ENCODE assay signal across 8 cellular contexts in the genomic region with DNA sequence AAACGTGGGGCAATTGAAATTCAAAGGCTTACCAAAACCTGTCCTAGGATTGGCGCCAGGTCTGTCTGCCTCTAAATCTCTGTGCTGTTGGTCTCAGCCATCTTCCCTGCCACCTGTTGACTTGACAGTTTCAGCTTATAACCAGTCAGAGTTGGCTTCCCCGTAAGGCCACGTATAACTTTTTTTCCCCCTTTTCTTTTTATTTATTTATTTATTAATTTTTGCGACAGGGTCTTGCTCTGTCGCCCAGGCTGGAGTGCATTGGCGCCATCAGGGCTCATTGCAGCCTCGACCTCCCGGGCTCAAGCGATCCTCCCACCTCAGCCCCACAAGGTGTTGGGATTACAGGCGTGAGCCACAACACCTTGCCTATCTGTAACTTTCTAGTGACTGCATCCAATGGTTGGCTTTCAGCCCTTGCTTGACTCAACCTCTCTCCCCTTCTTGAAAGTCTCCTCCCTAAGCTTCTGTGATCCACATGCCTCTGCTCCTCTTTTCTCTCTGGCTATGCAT. TPM values are rescaled to one million over a fixed set of nuclear protein-coding genes. Genes with fewer than 3 reads are reported as not detected.
DNase-seq lines count a peak whose midpoint lies in the region; ATAC-seq and TF ChIP-seq lines count a peak whose summit lies in the region.

No MANE protein-coding gene starts in this region.

- H3K36me3 ChIP-seq in thoracic aorta: peaks cover 17% of the 10 kb centered on the region

- H3K27me3 ChIP-seq in thoracic aorta (replicated peaks; ENCODE audit: insufficient read depth): no peaks in the 10 kb centered on the region

- peak overlapping the region; percentile 97 for H3K4me3 Mint-ChIP-seq in activated T-cell treated with anti-CD3 and anti-CD28 coated beads, Interleukin-2, amount 50 U/mL, for 24 hours

- H3K27me3 Mint-ChIP-seq in activated T-cell treated with anti-CD3 and anti-CD28 coated beads, Interleukin-2, amount 50 U/mL, for 24 hours: no peaks in the 10 kb centered on the region

- H3K9me3 ChIP-seq in thoracic aorta: no peaks in the 10 kb centered on the region

- peaks cover 33% of the 10 kb centered on the region for H3K4me1 Mint-ChIP-seq in activated T-cell treated with anti-CD3 and anti-CD28 coated beads, Interleukin-2, amount 50 U/mL, for 24 hours (ENCODE audit: low read depth)

- H3K4me1 ChIP-seq in thoracic aorta (ENCODE audit: control insufficient read depth in 1 of 2, low read depth in 2 of 2): peaks cover 15 to 31% of the 10 kb centered on the region in 2 donors

- no peak for TF ChIP-seq CTCF in thoracic aorta (IDR thresholded peaks at IDR 0.05)

- no peak for ATAC-seq in thoracic aorta (ENCODE audit: insufficient number of reproducible peaks, low FRiP score, low read depth)
- ATAC-seq in HG03442 (IDR thresholded peaks at IDR 0.05; ENCODE audit: unreplicated experiment): no peak
- no peak for ATAC-seq in GM18858 (IDR thresholded peaks at IDR 0.05; ENCODE audit: unreplicated experiment)

- H3K27ac Mint-ChIP-seq in activated T-cell treated with anti-CD3 and anti-CD28 coated beads, Interleukin-2, amount 50 U/mL, for 24 hours: peak overlapping the region; percentile 99

- H3K9me3 Mint-ChIP-seq in activated T-cell treated with anti-CD3 and anti-CD28 coated beads, Interleukin-2, amount 50 U/mL, for 24 hours: no peaks in the 10 kb centered on the region

- peak overlapping the region; percentile 81 for H3K4me3 ChIP-seq in thoracic aorta

- H3K36me3 Mint-ChIP-seq in activated T-cell treated with anti-CD3 and anti-CD28 coated beads, Interleukin-2, amount 50 U/mL, for 24 hours (ENCODE audit: low read depth): peaks cover 48% of the 10 kb centered on the region

- H3K27ac ChIP-seq in angular gyrus (ENCODE audit: low read depth, low read length) (peak overlapping the region; percentile 99), thoracic aorta (peak overlapping the region; percentile 94 to 100)

- DNase-seq in activated T-cell treated with anti-CD3 and anti-CD28 coated beads, Interleukin-2, amount 50 U/mL, for 24 hours: no peak
- DNase-seq in activated T-cell treated with anti-CD3 and anti-CD28 coated beads, Interleukin-2, amount 50 U/mL, for 48 hours: no peak
- DNase-seq in left kidney (ENCODE audit: low read depth, low spot score) (peak; percentile 21), thoracic aorta (ENCODE audit: low spot score) (no peak), RKO (ENCODE audit: low spot score) (no peak)

RNA-seq across cellular contexts. Expression of gene SYVN1, which starts 1.4 kb away (rescaled TPM):
- 10 to 100 TPM; 73.1 to 78.0 TPM for total RNA-seq in thoracic aorta

RNA-seq across cellular contexts. Expression of gene MRPL49, which starts 13.6 kb away (rescaled TPM):
- 10 to 100 TPM; 44.6 to 61.1 TPM for total RNA-seq in thoracic aorta

RNA-seq across cellular contexts. Expression of gene FAU, which starts 13.8 kb away (rescaled TPM):
- total RNA-seq in thoracic aorta: 100 to 1,000 TPM; 365 to 553 TPM

RNA-seq across cellular contexts. Expression of gene ZNHIT2, which starts 18.2 kb away (rescaled TPM):
- total RNA-seq in thoracic aorta: 10 to 100 TPM; 10.0 to 13.8 TPM

RNA-seq across cellular contexts. Expression of gene TM7SF2, which starts 24.0 kb away (rescaled TPM):
- total RNA-seq in thoracic aorta: 10 to 100 TPM in 1 of 2 donors, 1 to 10 TPM in 1; 2.5 to 49.0 TPM
